ENCODE assay signal across 18 cellular contexts in genomic region chr4:146514651-146515379, GRCh38. TPM values are rescaled to one million over a fixed set of nuclear protein-coding genes. Genes with fewer than 3 reads are reported as not detected.
DNase-seq lines count a peak whose midpoint lies in the region; ATAC-seq, FAIRE-seq and TF ChIP-seq lines count a peak whose summit lies in the region.
"Had no signal": no experiment of that assay in that cellular context is flagged by ENCODE, and none has a peak within 500 bp of the region (broad histone marks: within the 10 kb centered on the region; RNA-seq: fewer than 3 reads in every experiment).

No MANE protein-coding gene starts in this region.

- 89% methylated on average over 7 of the region's 7 CpGs for WGBS in GM12878 (ENCODE audit: insufficient coverage, insufficient replicate concordance, low lambda C conversion rate, missing lambda C conversion rate)

- H3K27ac Mint-ChIP-seq in neural progenitor cell = no peak overlapping the region
- H3K27ac Mint-ChIP-seq: CD4-positive, alpha-beta T cell had no signal

- TF ChIP-seq CTCF in GM12878 (IDR thresholded peaks at IDR 0.05 in 2 of 3, conservative IDR thresholded peaks at IDR 0.05 in 1 of 3; ENCODE audit: control insufficient read depth in 2 of 3, extremely low read depth in 1 of 3, insufficient read depth in 1 of 3, low read depth in 3 of 3, low read length in 3 of 3) (no peak), neural progenitor cell (IDR thresholded peaks at IDR 0.05) (no peak), OCI-LY7 (conservative IDR thresholded peaks at IDR 0.05; ENCODE audit: low read length) (no peak)

- no peak for TF ChIP-seq POLR2A in GM12878 (IDR thresholded peaks at IDR 0.05; ENCODE audit: low read depth, low read length)

- CTCF ChIA-PET in GM12878 (lab: Yijun Ruan, JAX) (no interaction called here), OCI-LY7 (lab: Charles Lee; ENCODE audit: unreplicated experiment) (no interaction called here)

- intact Hi-C loops in GM12878 (cut with micrococcal nuclease; ENCODE audit: unreplicated experiment) = no loop called here
- intact Hi-C loops in OCI-LY7 (cut with micrococcal nuclease; ENCODE audit: unreplicated experiment) = no loop called here

- H3K9me3 ChIP-seq in GM12878 (replicated peaks; ENCODE audit: control insufficient read depth, insufficient read depth, low read length) (no peaks in the 10 kb centered on the region), neural progenitor cell (ENCODE audit: low read depth) (no peaks in the 10 kb centered on the region), OCI-LY7 (ENCODE audit: low read length) (no peaks in the 10 kb centered on the region)

- H3K4me1 ChIP-seq in GM12878 (ENCODE audit: control insufficient read depth, insufficient read depth, low read length) (no peaks in the 10 kb centered on the region), neural progenitor cell (no peaks in the 10 kb centered on the region), OCI-LY7 (ENCODE audit: insufficient read depth, low read length, poor library complexity, severe bottlenecking) (peaks cover 4% of the 10 kb centered on the region)

- SMC1A ChIA-PET in GM12878 (lab: Charles Lee; ENCODE audit: uncharacterized antibody, unreplicated experiment) = interaction anchor here (0.6 to 1.8 kb wide), 4 partner anchors 29 to 169 kb away, joined by 3 to 4 read pairs (median 3); no protein-coding TSS in a partner anchor

- TF ChIP-seq EP300 in GM12878 (IDR thresholded peaks at IDR 0.05; ENCODE audit: borderline replicate concordance in 1 of 2, control insufficient read depth in 1 of 2, low read depth in 2 of 2, low read length in 2 of 2) = no peak

- H3K4me3 ChIP-seq in GM12878 = no peak overlapping the region
- no peak overlapping the region for H3K4me3 ChIP-seq in neural progenitor cell
- no peak overlapping the region for H3K4me3 ChIP-seq in OCI-LY7 (ENCODE audit: low read depth, low read length, poor library complexity, severe bottlenecking)

- peaks cover 4% of the 10 kb centered on the region for H3K4me1 Mint-ChIP-seq in neural progenitor cell

- FAIRE-seq in GM12878 (lab: Jason Lieb, UNC) = no peak
- FAIRE-seq: A204.1 had no signal

- H3K36me3 ChIP-seq in GM12878 (ENCODE audit: control insufficient read depth in 2 of 2, insufficient read depth in 2 of 2, low read length in 1 of 2) (peaks cover 0 to 4% of the 10 kb centered on the region in 2 experiments; a peak in 1 of 4 replicates), neural progenitor cell (no peaks in the 10 kb centered on the region), OCI-LY7 (ENCODE audit: insufficient read depth, low read length) (peaks cover 6% of the 10 kb centered on the region; the same call in 1 of the 2 replicates)

- no peaks in the 10 kb centered on the region for H3K27me3 Mint-ChIP-seq in neural progenitor cell (ENCODE audit: insufficient read depth, low read depth)
- H3K27me3 Mint-ChIP-seq: CD4-positive, alpha-beta T cell had no signal

- DNase-seq in D341Med (ENCODE audit: low spot score) = peak; percentile 27
- DNase-seq in LHCN-M2 (ENCODE audit: low read depth) = peak; percentile 4
- DNase-seq in GM12878 (ENCODE audit: low read depth, low spot score) = no peak
- DNase-seq in neural progenitor cell (ENCODE audit: low spot score) = peak; percentile 3
- DNase-seq in NAMALWA (ENCODE audit: low spot score) = no peak
- no peak for DNase-seq in OCI-LY7 (ENCODE audit: low spot score)
- DNase-seq: CD4-positive, alpha-beta T cell; Kasumi-1; MM.1S; NCI-H1092 treated with DMSO at 0.1 percent for 48 hours; NCI-H2081 treated with DMSO at 0.1 percent for 48 hours; NCI-H510A; NCI-H748 treated with DMSO at 0.1 percent for 48 hours; RPMI8226; SHP77 treated with DMSO at 0.1 percent for 48 hours had no signal

- no peak overlapping the region for H3K4me3 Mint-ChIP-seq in neural progenitor cell
- H3K4me3 Mint-ChIP-seq: CD4-positive, alpha-beta T cell had no signal

- no peak overlapping the region for H3K27ac ChIP-seq in GM12878 (ENCODE audit: control insufficient read depth, insufficient read depth)
- no peak overlapping the region for H3K27ac ChIP-seq in neural progenitor cell
- H3K27ac ChIP-seq in OCI-LY7 (ENCODE audit: low read depth, low read length, poor library complexity, severe bottlenecking) = no peak overlapping the region

- no peak for TF ChIP-seq RAD21 in GM12878 (IDR thresholded peaks at IDR 0.05; ENCODE audit: insufficient read depth, low read depth, low read length)

- H3K9me2 ChIP-seq in OCI-LY7 (ENCODE audit: insufficient read depth, low read length) = no peaks in the 10 kb centered on the region

- RAD21 ChIA-PET in GM12878 (lab: Charles Lee; ENCODE audit: unreplicated experiment) = interaction anchor here (0.7 kb wide), 1 partner anchor 572 kb away, joined by 3 read pairs; no protein-coding TSS in a partner anchor

- H2AFZ ChIP-seq in GM12878 (ENCODE audit: control insufficient read depth, low read depth, low read length) = no peak overlapping the region
- H2AFZ ChIP-seq in neural progenitor cell (replicated peaks) = no peak overlapping the region
- H2AFZ ChIP-seq in OCI-LY7 (ENCODE audit: low read length) = no peak overlapping the region

- ATAC-seq in GM12878 = peak; percentile 14; the same call in 1 of the 3 replicates
- no peak for ATAC-seq in GM18511 (IDR thresholded peaks at IDR 0.05; ENCODE audit: unreplicated experiment)
- ATAC-seq: HCT116 had no signal

- H3K79me2 ChIP-seq in GM12878 (ENCODE audit: control insufficient read depth, insufficient read depth, low read length) = peaks cover 15% of the 10 kb centered on the region
- H3K79me2 ChIP-seq in neural progenitor cell (ENCODE audit: low read depth) = no peaks in the 10 kb centered on the region
- peaks cover 14% of the 10 kb centered on the region; the same call in 1 of the 2 replicates for H3K79me2 ChIP-seq in OCI-LY7 (ENCODE audit: insufficient read depth, low read depth, low read length)

- no TSS peak for BruUV-seq in GM12878 (replicated peaks; lab: Mats Ljungman, UMichigan)
- BruUV-seq in OCI-LY7 (replicated peaks; lab: Mats Ljungman, UMichigan) = no TSS peak

- in situ Hi-C loops in GM12878 (cut with MboI) = no loop called here

- no peak overlapping the region for H3K9ac ChIP-seq in GM12878 (ENCODE audit: control insufficient read depth, insufficient read depth, low read length)
- no peak overlapping the region for H3K9ac ChIP-seq in neural progenitor cell

- no peaks in the 10 kb centered on the region for H3K9me3 Mint-ChIP-seq in neural progenitor cell
- H3K9me3 Mint-ChIP-seq: CD4-positive, alpha-beta T cell had no signal

- H3K4me2 ChIP-seq in GM12878 (ENCODE audit: control insufficient read depth, insufficient read depth) (no peak overlapping the region), neural progenitor cell (no peak overlapping the region), OCI-LY7 (ENCODE audit: low read length) (no peak overlapping the region)

- POLR2A ChIA-PET in GM12878 (lab: Charles Lee) = no interaction called here
- POLR2A ChIA-PET in OCI-LY7 (lab: Charles Lee) = interaction anchor here (0.6 kb wide), 1 partner anchor 601 kb away, joined by 3 read pairs; no protein-coding TSS in a partner anchor

- H3K36me3 Mint-ChIP-seq in neural progenitor cell = no peaks in the 10 kb centered on the region

- H4K20me1 ChIP-seq in GM12878 (ENCODE audit: control insufficient read depth, insufficient read depth) = no peaks in the 10 kb centered on the region
- no peaks in the 10 kb centered on the region for H4K20me1 ChIP-seq in neural progenitor cell (ENCODE audit: low read depth)
- H4K20me1 ChIP-seq in OCI-LY7 (ENCODE audit: insufficient read depth, low read length) = no peaks in the 10 kb centered on the region

- H3F3A ChIP-seq in neural progenitor cell (ENCODE audit: low read depth) = no peaks in the 10 kb centered on the region

- no peaks in the 10 kb centered on the region for H3K27me3 ChIP-seq in GM12878 (replicated peaks in 1 of 2; ENCODE audit: control insufficient read depth in 2 of 2, insufficient read depth in 2 of 2, low read length in 1 of 2)
- H3K27me3 ChIP-seq in neural progenitor cell = peaks cover 7% of the 10 kb centered on the region

RNA-seq across cellular contexts. Expression of gene SLC10A7, which starts 6.9 kb away (rescaled TPM):
- total RNA-seq in LHCN-M2 (2014; rRNA removed) (3.8 and 6.3 TPM in 2 replicates), GM12878 (2014; rRNA removed) (16.8 and 22.8 TPM in 2 replicates), GM12878 (2014; rRNA removed; fragmentation: Illumina TruSeq; extraction: Trizol) (16.1 and 16.5 TPM in 2 replicates), GM12878 (2021) (16.2 and 16.3 TPM in 2 replicates), neural progenitor cell (ENCODE audit: low replicate concordance) (5.0 and 9.9 TPM in 2 replicates), OCI-LY7 (2022) (18.9 and 22.4 TPM in 2 replicates)
- 1.7 TPM for polyA plus RNA-seq in LHCN-M2 (2012)
- total RNA-seq in GM12878 (2013; cell fraction: nucleolus; rRNA removed) = 105 and 106 TPM in 2 replicates
- polyA plus RNA-seq in GM12878 (2011; ENCODE audit: low read depth) = 5.8 TPM
- polyA plus RNA-seq in GM12878 (2011; rRNA removed) (23.7 and 34.5 TPM in 2 replicates), GM12878 (2014; fragmentation: Illumina TruSeq; extraction: Trizol) (14.1 and 15.2 TPM in 2 replicates), GM12878 (2014; fragmentation: Nextera tagmentation; extraction: Ambion mirVana) (1 to 10 TPM; 4.6 to 6.5 TPM), GM12878 (2014; rRNA removed) (6.7 and 7.4 TPM in 2 replicates), GM12878 (2016; fragmentation: Nextera tagmentation; extraction: Ambion mirVana) (10 to 100 TPM; 12.1 to 16.0 TPM)
- 9.8 and 12.8 TPM in 2 replicates for polyA plus RNA-seq in GM12878 (2011; cell fraction: cytosol; rRNA removed)
- polyA plus RNA-seq in GM12878 (2011; cell fraction: nucleus; rRNA removed) = 18.7 and 18.8 TPM in 2 replicates
- polyA plus RNA-seq in GM12878 (2012) = 6.3 and 9.0 TPM in 2 replicates
- polyA minus RNA-seq in GM12878 (2011; rRNA and poly(A)+ RNA removed) = 30.5 and 35.0 TPM in 2 replicates
- polyA minus RNA-seq in GM12878 (2011; cell fraction: cytosol; rRNA and poly(A)+ RNA removed) = 6.8 and 7.8 TPM in 2 replicates
- 39.4 and 66.0 TPM in 2 replicates for polyA minus RNA-seq in GM12878 (2011; cell fraction: nucleus; rRNA and poly(A)+ RNA removed)
- 15.3 and 16.8 TPM in 2 replicates for total RNA-seq in OCI-LY7 (2014; rRNA removed; shearing (Covaris generic))

Comparison
In these comparisons a context has a peak if more than half of its experiments do, and no peak if none do; other contexts are left out.
1. DNase-seq: peak in D341Med (single experiment), LHCN-M2 (single experiment) and neural progenitor cell (single experiment); none in GM12878 (single experiment), NAMALWA (single experiment) and OCI-LY7 (single experiment).